ENCODE assay signal across 14 cellular contexts in genomic region chr6:166274739-166275370, GRCh38. TPM values are rescaled to one million over a fixed set of nuclear protein-coding genes. Genes with fewer than 3 reads are reported as not detected.
"Had no signal": no experiment of that assay in that cellular context is flagged by ENCODE, and none has a peak within 500 bp of the region (broad histone marks: within the 10 kb centered on the region; RNA-seq: fewer than 3 reads in every experiment).

No MANE protein-coding gene starts in this region.

- H3K4me3 ChIP-seq: adrenal gland had no signal

- H3K27ac Mint-ChIP-seq: activated CD4-positive, alpha-beta memory T cell treated with anti-CD3 and anti-CD28 coated beads for 36 hours; activated CD4-positive, alpha-beta T cell treated with anti-CD3 and anti-CD28 coated beads, Interleukin-2, amount 10 ng/mL, durations not matched to agents 7 days and 5 days; activated T-cell treated with anti-CD3 and anti-CD28 coated beads, Interleukin-2, amount 50 U/mL, for 72 hours; activated T-helper 2 cell treated with anti-CD3 and anti-CD28 coated beads, Interferon-gamma antibody, Interleukin-2, Interleukin-4, amounts not matched to agents 10 μg/mL and 5 μg/mL and 100 μg/mL, durations not matched to agents 14 hours and 24 hours and 36 hours had no signal

- H3K27me3 ChIP-seq: adrenal gland had no signal

- H3K9ac ChIP-seq: SK-N-SH had no signal

- H3K27me3 Mint-ChIP-seq: activated CD4-positive, alpha-beta memory T cell treated with anti-CD3 and anti-CD28 coated beads for 36 hours had no signal

- H3K36me3 Mint-ChIP-seq: activated CD4-positive, alpha-beta memory T cell treated with anti-CD3 and anti-CD28 coated beads for 36 hours; activated naive CD8-positive, alpha-beta T cell treated with anti-CD3 and anti-CD28 coated beads, Interleukin-2, amount 10 ng/mL, durations not matched to agents 7 days and 5 days had no signal

- H3K9me3 Mint-ChIP-seq: activated CD4-positive, alpha-beta memory T cell treated with anti-CD3 and anti-CD28 coated beads for 36 hours; activated CD4-positive, alpha-beta T cell treated with anti-CD3 and anti-CD28 coated beads, Interleukin-2, amount 10 ng/mL, durations not matched to agents 7 days and 5 days; activated naive CD8-positive, alpha-beta T cell treated with anti-CD3 and anti-CD28 coated beads, Interleukin-2, amount 10 ng/mL, durations not matched to agents 7 days and 5 days; activated T-cell treated with anti-CD3 and anti-CD28 coated beads, Interleukin-2, amount 50 U/mL, for 72 hours; activated T-helper 2 cell treated with anti-CD3 and anti-CD28 coated beads, Interferon-gamma antibody, Interleukin-2, Interleukin-4, amounts not matched to agents 10 μg/mL and 5 μg/mL and 100 μg/mL, durations not matched to agents 14 hours and 24 hours and 36 hours had no signal

- H3K9me3 ChIP-seq: adrenal gland, SK-N-SH had no signal

- H3K36me3 ChIP-seq: adrenal gland had no signal

- H3K4me3 Mint-ChIP-seq: activated CD4-positive, alpha-beta memory T cell treated with anti-CD3 and anti-CD28 coated beads for 36 hours; activated CD4-positive, alpha-beta T cell treated with anti-CD3 and anti-CD28 coated beads, Interleukin-2, amount 10 ng/mL, durations not matched to agents 7 days and 5 days; activated naive CD8-positive, alpha-beta T cell treated with anti-CD3 and anti-CD28 coated beads, Interleukin-2, amount 10 ng/mL, durations not matched to agents 7 days and 5 days; activated T-cell treated with anti-CD3 and anti-CD28 coated beads, Interleukin-2, amount 50 U/mL, for 72 hours had no signal

- H3K4me2 ChIP-seq: SK-N-SH had no signal

- H3K27ac ChIP-seq: adrenal gland, VCaP had no signal

- DNase-seq: NCI-H1694, NCI-H2029, NCI-H510A had no signal

- H3K4me1 ChIP-seq: adrenal gland had no signal

RNA-seq across cellular contexts. Expression of gene PRR18, which starts 33.3 kb away (rescaled TPM):
- total RNA-seq: activated CD4-positive, alpha-beta T cell treated with anti-CD3 and anti-CD28 coated beads, Interleukin-2, amount 10 ng/mL, durations not matched to agents 7 days and 5 days; activated naive CD8-positive, alpha-beta T cell treated with anti-CD3 and anti-CD28 coated beads, Interleukin-2, amount 10 ng/mL, durations not matched to agents 7 days and 5 days; M059J; RPMI7951; T-helper 2 cell treated with Interferon-gamma antibody and Interleukin-4, amounts not matched to agents 100 ng/mL and 5 ng/mL, for 36 hours had no signal
